8 cellular contexts compared by ENCODE assay signal in the genomic region with DNA sequence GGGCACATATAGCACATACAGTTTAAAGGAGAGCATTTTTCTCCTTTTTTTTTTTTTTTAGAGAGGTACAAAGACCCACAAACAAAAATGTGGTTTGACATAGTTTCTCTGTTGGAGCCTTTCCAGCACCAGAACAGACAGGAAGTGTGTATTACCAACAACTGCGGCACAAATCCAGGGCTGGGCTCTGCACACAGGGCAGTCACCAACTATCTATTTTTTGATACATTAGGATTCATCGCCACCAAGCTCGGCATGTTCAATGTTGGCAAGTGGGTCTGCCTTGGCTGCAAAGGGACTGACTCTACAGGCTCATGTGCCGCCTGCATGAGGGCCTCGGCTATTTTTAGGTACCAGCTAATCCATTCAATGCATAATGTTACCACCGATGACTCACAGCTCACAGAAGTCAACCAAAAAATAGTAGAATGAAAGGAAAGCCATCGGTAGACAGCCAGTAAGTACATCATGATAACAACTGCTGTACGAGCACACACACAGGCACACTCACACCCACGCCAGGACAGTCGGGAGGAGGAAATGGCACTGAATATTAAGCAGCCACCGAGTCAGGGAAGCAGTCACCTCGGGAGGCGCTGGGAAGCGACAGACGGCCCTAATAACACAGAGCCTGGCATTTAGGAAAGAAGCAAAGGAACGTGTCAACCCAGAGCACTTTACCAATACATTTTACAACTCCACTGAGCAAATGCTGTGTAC.
DNase-seq lines count a peak whose midpoint lies in the region; ATAC-seq, FAIRE-seq and TF ChIP-seq lines count a peak whose summit lies in the region.

No MANE protein-coding gene starts in this region.

- no peaks in the 10 kb centered on the region for H3K9me3 Mint-ChIP-seq in activated CD8-positive, alpha-beta T cell treated with anti-CD3 and anti-CD28 coated beads, Interleukin-2, amount 10 ng/mL, durations not matched to agents 7 days and 5 days (ENCODE audit: insufficient read depth)
- no peaks in the 10 kb centered on the region for H3K9me3 Mint-ChIP-seq in mesothelial cell of epicardium

- POLR2A ChIA-PET in activated CD8-positive, alpha-beta T cell treated with anti-CD3 and anti-CD28 coated beads, Interleukin-2, amount 10 ng/mL, durations not matched to agents 7 days and 5 days (lab: Charles Lee), result interaction anchor here (0.6 to 1.0 kb wide), 3 partner anchors 28 to 442 kb away, joined by 3 to 6 read pairs (median 4); a partner anchor contains a TSS

- H3K4me3 Mint-ChIP-seq in activated CD8-positive, alpha-beta T cell treated with anti-CD3 and anti-CD28 coated beads, Interleukin-2, amount 10 ng/mL, durations not matched to agents 7 days and 5 days, result peak overlapping the region; percentile 61
- no peak overlapping the region for H3K4me3 Mint-ChIP-seq in mesothelial cell of epicardium

- peak overlapping the region; percentile 94 for H3K27ac Mint-ChIP-seq in activated CD8-positive, alpha-beta T cell treated with anti-CD3 and anti-CD28 coated beads, Interleukin-2, amount 10 ng/mL, durations not matched to agents 7 days and 5 days
- peak overlapping the region; percentile 3 for H3K27ac Mint-ChIP-seq in mesothelial cell of epicardium

- FAIRE-seq in GM18507 (lab: Jason Lieb, UNC), result peak; percentile 77

- DNase-seq in GM18507 (ENCODE audit: extremely low spot score, insufficient read length, low read depth) (no peak), NCI-H69 (lab: John Stamatoyannopoulos, UW) (peak; percentile 52), mesothelial cell of epicardium (ENCODE audit: low spot score in 2 of 2, unreplicated experiment in 2 of 2) (no peak), NCI-H748 (lab: John Stamatoyannopoulos, UW; ENCODE audit: unreplicated experiment) (no peak)
- DNase-seq in activated CD8-positive, alpha-beta T cell treated with anti-CD3 and anti-CD28 coated beads, Interleukin-2, amount 10 ng/mL, durations not matched to agents 7 days and 5 days, result peak; percentile 79
- peak; percentile 45 for DNase-seq in effector CD8-positive, alpha-beta T cell (lab: John Stamatoyannopoulos, UW)
- peak; percentile 39 to 46 for DNase-seq in stimulated activated CD8-positive, alpha-beta memory T cell treated with anti-CD3 and anti-CD28 coated beads, Interleukin-2, amount 100 ng/mL, for 1 hour (ENCODE audit: low read depth in 2 of 2)

- ATAC-seq in HG02870 (IDR thresholded peaks at IDR 0.05; ENCODE audit: unreplicated experiment), result peak; percentile 44
- ATAC-seq in activated CD8-positive, alpha-beta T cell treated with anti-CD3 and anti-CD28 coated beads, Interleukin-2, amount 10 ng/mL, durations not matched to agents 7 days and 5 days, result peak; percentile 79

- TF ChIP-seq CTCF in mesothelial cell of epicardium (IDR thresholded peaks at IDR 0.05; ENCODE audit: unreplicated experiment), result no peak

- H3K27me3 Mint-ChIP-seq in activated CD8-positive, alpha-beta T cell treated with anti-CD3 and anti-CD28 coated beads, Interleukin-2, amount 10 ng/mL, durations not matched to agents 7 days and 5 days (ENCODE audit: low read depth), result no peaks in the 10 kb centered on the region
- no peaks in the 10 kb centered on the region for H3K27me3 Mint-ChIP-seq in mesothelial cell of epicardium (ENCODE audit: low read depth)

- CTCF ChIA-PET in activated CD8-positive, alpha-beta T cell treated with anti-CD3 and anti-CD28 coated beads, Interleukin-2, amount 10 ng/mL, durations not matched to agents 7 days and 5 days (lab: Charles Lee), result interaction anchor here (1.4 to 9.4 kb wide), 8 partner anchors 14 to 645 kb away, joined by 3 to 109 read pairs (median 5); a partner anchor contains a TSS

- peaks cover 20% of the 10 kb centered on the region for H3K36me3 Mint-ChIP-seq in activated CD8-positive, alpha-beta T cell treated with anti-CD3 and anti-CD28 coated beads, Interleukin-2, amount 10 ng/mL, durations not matched to agents 7 days and 5 days (ENCODE audit: low read depth)
- H3K36me3 Mint-ChIP-seq in mesothelial cell of epicardium, result peaks cover 3% of the 10 kb centered on the region

- peaks cover 76% of the 10 kb centered on the region for H3K4me1 Mint-ChIP-seq in activated CD8-positive, alpha-beta T cell treated with anti-CD3 and anti-CD28 coated beads, Interleukin-2, amount 10 ng/mL, durations not matched to agents 7 days and 5 days (ENCODE audit: low read depth)
- H3K4me1 Mint-ChIP-seq in mesothelial cell of epicardium, result peaks cover 27% of the 10 kb centered on the region

Comparison
In these comparisons a context has a peak if more than half of its experiments do, and no peak if none do; other contexts are left out.
1. DNase-seq: peak in NCI-H69 (single experiment), activated CD8-positive, alpha-beta T cell treated with anti-CD3 and anti-CD28 coated beads, Interleukin-2, amount 10 ng/mL, durations not matched to agents 7 days and 5 days (single experiment), effector CD8-positive, alpha-beta T cell (single experiment) and stimulated activated CD8-positive, alpha-beta memory T cell treated with anti-CD3 and anti-CD28 coated beads, Interleukin-2, amount 100 ng/mL, for 1 hour (2 of 2); none in GM18507 (single experiment), mesothelial cell of epicardium (0 of 2) and NCI-H748 (single experiment).